Comparison of ENCODE assay signal across 9 cellular contexts in genomic region chr5:119343766-119344165, GRCh38. TPM values are rescaled to one million over a fixed set of nuclear protein-coding genes. Genes with fewer than 3 reads are reported as not detected.
DNase-seq lines count a peak whose midpoint lies in the region; ATAC-seq and TF ChIP-seq lines count a peak whose summit lies in the region.
"Had no signal": no experiment of that assay in that cellular context is flagged by ENCODE, and none has a peak within 500 bp of the region (broad histone marks: within the 10 kb centered on the region; RNA-seq: fewer than 3 reads in every experiment).

No MANE protein-coding gene starts in this region.

- H3K4me2 ChIP-seq in DOHH2 (ENCODE audit: low read length), result peak overlapping the region; percentile 35

- H3K9me2 ChIP-seq in DOHH2 (replicated peaks; ENCODE audit: control insufficient read depth, low read length), result no peaks in the 10 kb centered on the region

- H3K4me1 ChIP-seq in DOHH2 (ENCODE audit: control insufficient read depth, low read length) (peaks cover 100% of the 10 kb centered on the region), SJCRH30 (peaks cover 40% of the 10 kb centered on the region), esophagus muscularis mucosa (peaks cover 0 to 19% (median 12%) of the 10 kb centered on the region in 4 donors)

- H3K27me3 ChIP-seq in DOHH2 (ENCODE audit: control insufficient read depth, low read length) (no peaks in the 10 kb centered on the region), SJCRH30 (no peaks in the 10 kb centered on the region), esophagus muscularis mucosa (no peaks in the 10 kb centered on the region)

- no peak overlapping the region for H3K27ac ChIP-seq in DOHH2 (ENCODE audit: low read depth, low read length)
- H3K27ac ChIP-seq in SJCRH30, result peak overlapping the region; percentile 83
- H3K27ac ChIP-seq in esophagus muscularis mucosa (replicated peaks in 1 of 4), result no peak overlapping the region

- H3K79me2 ChIP-seq in DOHH2 (ENCODE audit: control insufficient read depth, low read length), result peaks cover 68% of the 10 kb centered on the region

- H3F3A ChIP-seq in DOHH2 (ENCODE audit: control insufficient read depth, insufficient read depth), result peaks cover 11% of the 10 kb centered on the region

- peak; percentile 87 to 96 for DNase-seq in SJCRH30
- DNase-seq in kidney glomerular epithelial cell (lab: John Stamatoyannopoulos, UW), result peak; percentile 34
- DNase-seq in esophagus muscularis mucosa (ENCODE audit: extremely low spot score), result no peak
- no peak for DNase-seq in RPMI8226
- no peak for DNase-seq in GM13977 (ENCODE audit: low spot score)
- DNase-seq in GOT3 (lab: John Stamatoyannopoulos, UW), result no peak
- DNase-seq: amniotic stem cell had no signal

- 0 out of 2 replicates have a peak overlapping the region, but pooled peaks have one; percentile 5 for H3K4me3 ChIP-seq in DOHH2 (ENCODE audit: low read length)
- H3K4me3 ChIP-seq in SJCRH30, result no peak overlapping the region
- H3K4me3 ChIP-seq in esophagus muscularis mucosa, result no peak overlapping the region

- intact Hi-C loops in esophagus muscularis mucosa (cut with DNase I), result no loop called here

- 87% methylated on average over 3 of the region's 3 CpGs for WGBS in esophagus muscularis mucosa

- H3K36me3 ChIP-seq in DOHH2 (ENCODE audit: control insufficient read depth, low read length), result peaks cover 5% of the 10 kb centered on the region; the same call in 1 of the 2 replicates
- H3K36me3 ChIP-seq in SJCRH30, result no peaks in the 10 kb centered on the region
- no peaks in the 10 kb centered on the region for H3K36me3 ChIP-seq in esophagus muscularis mucosa

- TF ChIP-seq EP300 in esophagus muscularis mucosa (IDR thresholded peaks at IDR 0.05), result no peak

- in situ Hi-C loops in GM13977 (cut with MboI; ENCODE audit: low pct_unique_long_range_greater_than_20kb, low sequenced_read_pairs, unreplicated experiment), result no loop called here

- peak; percentile 21 for ATAC-seq in HG02610 (IDR thresholded peaks at IDR 0.05; ENCODE audit: unreplicated experiment)

- H3K9me3 ChIP-seq in DOHH2 (ENCODE audit: control insufficient read depth, insufficient read depth, low read length), result no peaks in the 10 kb centered on the region
- no peaks in the 10 kb centered on the region for H3K9me3 ChIP-seq in SJCRH30 (replicated peaks)
- H3K9me3 ChIP-seq in esophagus muscularis mucosa, result no peaks in the 10 kb centered on the region

- no peak for TF ChIP-seq POLR2A in esophagus muscularis mucosa (IDR thresholded peaks at IDR 0.05; ENCODE audit: low read depth)

- no peaks in the 10 kb centered on the region for H4K20me1 ChIP-seq in DOHH2 (ENCODE audit: control insufficient read depth, insufficient read depth, low read depth, low read length)

- TF ChIP-seq CTCF in DOHH2 (IDR thresholded peaks at IDR 0.05; ENCODE audit: low read depth, low read length, poor library complexity, severe bottlenecking) (no peak), esophagus muscularis mucosa (IDR thresholded peaks at IDR 0.05) (no peak), GM13977 (IDR thresholded peaks at IDR 0.05; ENCODE audit: extremely low read depth, insufficient read depth, missing control alignments) (no peak)

RNA-seq across cellular contexts. Expression of gene TNFAIP8, which starts 12.1 kb away (rescaled TPM):
- 43.1 and 45.3 TPM in 2 replicates for total RNA-seq in SJCRH30 (2014; rRNA removed; shearing (Covaris generic))
- total RNA-seq in esophagus muscularis mucosa, result 10 to 100 TPM; 20.2 to 26.2 (median 22.5) TPM

Comparison
In these comparisons a context has a peak if more than half of its experiments do, and no peak if none do; other contexts are left out.
1. DNase-seq: peak in SJCRH30 (2 of 2) and kidney glomerular epithelial cell (single experiment); none in esophagus muscularis mucosa (single experiment), RPMI8226 (single experiment), GM13977 (single experiment) and GOT3 (single experiment).